Comparison of ENCODE assay signal across 8 cellular contexts in the genomic region with DNA sequence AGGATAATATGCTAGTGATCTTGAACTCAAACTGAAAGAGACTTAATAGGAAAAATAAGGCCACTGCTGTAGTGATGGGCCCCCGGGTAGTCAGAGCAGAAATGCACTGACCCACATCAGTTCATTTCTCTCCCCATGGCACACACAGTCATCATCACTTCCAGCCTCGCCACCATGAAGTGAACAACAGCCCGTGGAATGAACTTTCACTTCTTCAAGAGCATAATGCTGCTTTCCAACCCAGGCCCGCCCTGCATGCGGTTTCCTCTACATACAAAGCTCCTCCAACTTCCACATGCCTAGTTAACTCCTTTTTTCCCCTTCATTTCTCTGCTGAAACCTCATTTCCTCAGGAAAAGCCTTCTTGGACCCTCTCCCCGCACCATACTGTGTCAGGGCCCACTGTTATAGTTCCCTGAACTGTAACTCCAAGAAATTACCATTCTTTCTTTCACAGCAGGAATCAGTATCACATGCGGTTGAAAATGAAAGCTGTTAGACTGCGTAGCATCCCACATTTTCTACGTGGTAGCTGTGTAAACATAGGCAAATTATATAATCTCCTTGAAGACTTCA.
A peak's percentile ranks its signal among the peaks of the same experiment; 100 is the strongest.
DNase-seq lines count a peak whose midpoint lies in the region; ATAC-seq and TF ChIP-seq lines count a peak whose summit lies in the region.

No MANE protein-coding gene starts in this region.

- H3K4me1 ChIP-seq in Panc1 (ENCODE audit: control insufficient read depth, insufficient read depth, low read length) (peaks cover 9% of the 10 kb centered on the region; the same call in 1 of the 2 replicates), right lobe of liver (peaks cover 0 to 14% (median 2%) of the 10 kb centered on the region in 4 donors)

- H3K27ac Mint-ChIP-seq in stimulated activated effector memory CD8-positive, alpha-beta T cell treated with anti-CD3 and anti-CD28 coated beads, Interleukin-12 subunit alpha, Interleukin-12 subunit beta, amount 100 ng/mL, for 72 hours: no peak overlapping the region

- no peaks in the 10 kb centered on the region for H3K36me3 Mint-ChIP-seq in stimulated activated effector memory CD8-positive, alpha-beta T cell treated with anti-CD3 and anti-CD28 coated beads, Interleukin-12 subunit alpha, Interleukin-12 subunit beta, amount 100 ng/mL, for 72 hours

- H3K36me3 ChIP-seq in Panc1 (ENCODE audit: control insufficient read depth, insufficient read depth, low read length) (no peaks in the 10 kb centered on the region), right lobe of liver (no peaks in the 10 kb centered on the region)

- DNase-seq in Panc1 (ENCODE audit: low read depth, low spot score): no peak
- DNase-seq in amniotic stem cell (lab: John Stamatoyannopoulos, UW): peak; percentile 36
- peak in 1 of 3 donors; percentile 37 for DNase-seq in right lobe of liver
- peak in 1 of 2 donors; percentile 56 for DNase-seq in stimulated activated effector memory CD8-positive, alpha-beta T cell treated with anti-CD3 and anti-CD28 coated beads, Interleukin-12 subunit alpha, Interleukin-12 subunit beta, amount 100 ng/mL, for 72 hours (ENCODE audit: low spot score in 2 of 2)
- no peak for DNase-seq in NCI-H748 (lab: John Stamatoyannopoulos, UW; ENCODE audit: unreplicated experiment)
- DNase-seq in AML-193 (lab: John Stamatoyannopoulos, UW): no peak

- H3K9me3 Mint-ChIP-seq in stimulated activated effector memory CD8-positive, alpha-beta T cell treated with anti-CD3 and anti-CD28 coated beads, Interleukin-12 subunit alpha, Interleukin-12 subunit beta, amount 100 ng/mL, for 72 hours: no peaks in the 10 kb centered on the region

- in situ Hi-C loops in Panc1 (cut with HindIII; ENCODE audit: low pct_unique_long_range_greater_than_20kb, low sequenced_read_pairs): no loop called here

- H3K27ac ChIP-seq in Panc1 (ENCODE audit: low read length) (peak overlapping the region; percentile 67), right lobe of liver (peak overlapping the region in 2 of 3 donors; percentile 30 to 37)

- TF ChIP-seq POLR2A in right lobe of liver (IDR thresholded peaks at IDR 0.05): no peak

- no TSS peak for BruUV-seq in Panc1 (replicated peaks; lab: Mats Ljungman, UMichigan)

- peak overlapping the region; percentile 33 to 69 for H3K4me3 ChIP-seq in Panc1 (ENCODE audit: low read depth in 2 of 2, low read length in 2 of 2)
- no peak overlapping the region for H3K4me3 ChIP-seq in right lobe of liver

- no peak overlapping the region for H3K4me3 Mint-ChIP-seq in stimulated activated effector memory CD8-positive, alpha-beta T cell treated with anti-CD3 and anti-CD28 coated beads, Interleukin-12 subunit alpha, Interleukin-12 subunit beta, amount 100 ng/mL, for 72 hours

- H3K27me3 ChIP-seq in Panc1 (ENCODE audit: control insufficient read depth, insufficient read depth, low read length) (no peaks in the 10 kb centered on the region), right lobe of liver (no peaks in the 10 kb centered on the region)

- 47% methylated on average over 7 of the region's 9 CpGs for WGBS in right lobe of liver (ENCODE audit: insufficient coverage, low coverage, low lambda C conversion rate, missing lambda C conversion rate)

- POLR2A ChIA-PET in Panc1 (lab: Charles Lee): interaction anchor here (0.5 kb wide), 1 partner anchor 9 kb away, joined by 7 read pairs; no protein-coding TSS in a partner anchor

- ATAC-seq in GM18861 (IDR thresholded peaks at IDR 0.05; ENCODE audit: unreplicated experiment) (peak; percentile 56), HG02938 (IDR thresholded peaks at IDR 0.05; ENCODE audit: unreplicated experiment) (peak; percentile 76), Panc1 (peak; percentile 80), right lobe of liver (peak; percentile 64 to 71 (median 66))
- ATAC-seq in stimulated activated effector memory CD8-positive, alpha-beta T cell treated with anti-CD3 and anti-CD28 coated beads, Interleukin-12 subunit alpha, Interleukin-12 subunit beta, amount 100 ng/mL, for 72 hours: peak; percentile 97

- H3K9me3 ChIP-seq in Panc1 (ENCODE audit: control insufficient read depth, insufficient read depth, low read depth, low read length) (no peaks in the 10 kb centered on the region), right lobe of liver (no peaks in the 10 kb centered on the region)

- CTCF ChIA-PET in Panc1 (lab: Charles Lee): interaction anchor here (0.7 kb wide), 1 partner anchor 165 kb away, joined by 6 read pairs; no protein-coding TSS in a partner anchor

- no peaks in the 10 kb centered on the region for H3K4me1 Mint-ChIP-seq in stimulated activated effector memory CD8-positive, alpha-beta T cell treated with anti-CD3 and anti-CD28 coated beads, Interleukin-12 subunit alpha, Interleukin-12 subunit beta, amount 100 ng/mL, for 72 hours

- intact Hi-C loops in Panc1 (cut with micrococcal nuclease; ENCODE audit: unreplicated experiment): no loop called here
- intact Hi-C loops in right lobe of liver (cut with DNase I): no loop called here

- TF ChIP-seq CTCF in Panc1 (IDR thresholded peaks at IDR 0.05) (no peak), right lobe of liver (IDR thresholded peaks at IDR 0.05) (no peak)

Comparison
In these comparisons a context has a peak if more than half of its experiments do, and no peak if none do; other contexts are left out.
1. H3K4me3 ChIP-seq: peak in Panc1 (2 of 2); none in right lobe of liver (0 of 3).
2. Peak in every context shown above with its lines, with median percentiles within 50 percentile points of each other: ATAC-seq.